In the genomic region with DNA sequence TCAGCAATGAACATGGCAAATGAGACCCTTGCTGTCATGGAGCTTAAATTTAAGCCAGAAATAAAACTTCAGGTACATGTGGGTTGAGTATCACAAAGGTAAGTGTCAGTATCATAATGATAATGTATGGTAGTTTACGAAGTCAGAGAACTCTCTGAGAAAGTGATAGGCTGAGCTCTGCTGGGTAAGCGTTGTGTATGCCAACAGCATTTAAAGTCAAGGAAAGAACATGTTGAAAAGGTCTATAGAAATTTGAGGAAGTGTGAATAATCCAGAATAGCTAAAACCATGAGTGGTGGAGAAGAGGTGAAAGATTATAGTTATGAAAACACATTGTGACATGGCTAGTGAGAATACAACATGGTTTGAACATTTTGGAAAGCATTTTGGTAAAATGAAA, we compare ENCODE assay signal across 14 cellular contexts. TPM values are rescaled to one million over a fixed set of nuclear protein-coding genes. Genes with fewer than 3 reads are reported as not detected.
A peak's percentile ranks its signal among the peaks of the same experiment; 100 is the strongest.
DNase-seq lines count a peak whose midpoint lies in the region; ATAC-seq, FAIRE-seq and TF ChIP-seq lines count a peak whose summit lies in the region.
"Had no signal": no experiment of that assay in that cellular context is flagged by ENCODE, and none has a peak within 500 bp of the region (broad histone marks: within the 10 kb centered on the region; RNA-seq: fewer than 3 reads in every experiment).

No MANE protein-coding gene starts in this region.

- H3K36me3 ChIP-seq in GM23338 (ENCODE audit: insufficient read depth) = no peaks in the 10 kb centered on the region
- H3K36me3 ChIP-seq: right lobe of liver, thyroid gland had no signal

- H3K9me3 Mint-ChIP-seq in CD14-positive monocyte (no peaks in the 10 kb centered on the region), GM23338 (no peaks in the 10 kb centered on the region)
- H3K9me3 Mint-ChIP-seq in activated naive CD8-positive, alpha-beta T cell treated with anti-CD3 and anti-CD28 coated beads, Interleukin-2, amount 10 ng/mL, durations not matched to agents 7 days and 5 days = no peaks in the 10 kb centered on the region

- H3K36me3 Mint-ChIP-seq in CD14-positive monocyte (no peaks in the 10 kb centered on the region), GM23338 (ENCODE audit: low read depth) (no peaks in the 10 kb centered on the region)
- H3K36me3 Mint-ChIP-seq in activated naive CD8-positive, alpha-beta T cell treated with anti-CD3 and anti-CD28 coated beads, Interleukin-2, amount 10 ng/mL, durations not matched to agents 7 days and 5 days = peaks cover 7% of the 10 kb centered on the region

- peaks cover 25% of the 10 kb centered on the region for H3K4me1 ChIP-seq in GM23338 (ENCODE audit: insufficient read depth)
- H3K4me1 ChIP-seq: right lobe of liver had no signal

- no peak for FAIRE-seq in HTR-8/SVneo (lab: Jason Lieb, UNC)
- FAIRE-seq: bronchial epithelial cell, TTC549 had no signal

- H2AFZ ChIP-seq in GM23338 = no peak overlapping the region

- DNase-seq in CD14-positive monocyte (ENCODE audit: low spot score) (no peak), HTR-8/SVneo (ENCODE audit: insufficient read length, low spot score) (no peak), NCI-H2029 treated with DMSO at 0.1 percent for 48 hours (lab: John Stamatoyannopoulos, UW) (no peak), HK-2 (ENCODE audit: unreplicated experiment) (no peak), GM23338 (ENCODE audit: low spot score) (no peak)
- DNase-seq in activated naive CD8-positive, alpha-beta T cell treated with anti-CD3 and anti-CD28 coated beads, Interleukin-2, amount 10 ng/mL, durations not matched to agents 7 days and 5 days = no peak
- DNase-seq: erythroblast, NCI-H187, right lobe of liver, thyroid gland had no signal

- no peaks in the 10 kb centered on the region for H3F3A ChIP-seq in GM23338 (replicated peaks; ENCODE audit: low read depth)

- no peaks in the 10 kb centered on the region for H3K27me3 ChIP-seq in GM23338 (ENCODE audit: insufficient read depth)
- H3K27me3 ChIP-seq: right lobe of liver, thyroid gland had no signal

- TF ChIP-seq CTCF in CD14-positive monocyte (IDR thresholded peaks at IDR 0.05) = no peak
- TF ChIP-seq CTCF in GM23338 (conservative IDR thresholded peaks at IDR 0.05; ENCODE audit: low read depth in 2 of 2) = no peak

- POLR2A ChIA-PET in activated naive CD8-positive, alpha-beta T cell treated with anti-CD3 and anti-CD28 coated beads, Interleukin-2, amount 10 ng/mL, durations not matched to agents 7 days and 5 days (lab: Charles Lee) = interaction anchor here (0.6 to 6.6 kb wide), 2 partner anchors 10 to 17 kb away, joined by 3 to 35 read pairs; partner anchors contain the start of gene CTSC

- H3K9me2 ChIP-seq in GM23338 (ENCODE audit: insufficient read depth) = no peaks in the 10 kb centered on the region

- H3K27ac Mint-ChIP-seq in CD14-positive monocyte (peak overlapping the region in 6 of 7 donors; percentile 57 to 87 (median 82)), GM23338 (no peak overlapping the region)
- H3K27ac Mint-ChIP-seq in activated naive CD8-positive, alpha-beta T cell treated with anti-CD3 and anti-CD28 coated beads, Interleukin-2, amount 10 ng/mL, durations not matched to agents 7 days and 5 days = peak overlapping the region; percentile 12

- no peaks in the 10 kb centered on the region for H3K79me2 ChIP-seq in GM23338 (replicated peaks; ENCODE audit: insufficient read depth)

- no peak overlapping the region for H3K27ac ChIP-seq in GM23338 (ENCODE audit: low read depth)
- H3K27ac ChIP-seq: right lobe of liver, thyroid gland had no signal

- H3K4me3 ChIP-seq in GM23338 = no peak overlapping the region
- H3K4me3 ChIP-seq: right lobe of liver, thyroid gland had no signal

- H3K4me2 ChIP-seq in GM23338 = no peak overlapping the region

- H3K4me1 Mint-ChIP-seq in CD14-positive monocyte = peaks cover 37% of the 10 kb centered on the region
- H3K4me1 Mint-ChIP-seq in activated naive CD8-positive, alpha-beta T cell treated with anti-CD3 and anti-CD28 coated beads, Interleukin-2, amount 10 ng/mL, durations not matched to agents 7 days and 5 days = peaks cover 31% of the 10 kb centered on the region
- H3K4me1 Mint-ChIP-seq in GM23338 = peaks cover 22% of the 10 kb centered on the region

- ATAC-seq in GM18520 (IDR thresholded peaks at IDR 0.05; ENCODE audit: unreplicated experiment) (peak; percentile 28), HG03565 (IDR thresholded peaks at IDR 0.05; ENCODE audit: unreplicated experiment) (peak; percentile 20), GM23338 (no peak)
- ATAC-seq in activated naive CD8-positive, alpha-beta T cell treated with anti-CD3 and anti-CD28 coated beads, Interleukin-2, amount 10 ng/mL, durations not matched to agents 7 days and 5 days (ENCODE audit: low read depth) = no peak

- H3K27me3 Mint-ChIP-seq in CD14-positive monocyte (ENCODE audit: low read depth in 3 of 3) (no peaks in the 10 kb centered on the region), GM23338 (ENCODE audit: insufficient read depth, low read depth, poor library complexity) (no peaks in the 10 kb centered on the region)
- H3K27me3 Mint-ChIP-seq in activated naive CD8-positive, alpha-beta T cell treated with anti-CD3 and anti-CD28 coated beads, Interleukin-2, amount 10 ng/mL, durations not matched to agents 7 days and 5 days = no peaks in the 10 kb centered on the region

- H4K20me1 ChIP-seq in GM23338 (replicated peaks; ENCODE audit: insufficient read depth) = no peaks in the 10 kb centered on the region

- intact Hi-C loops in CD14-positive monocyte (cut with micrococcal nuclease) = no loop called here

- peak overlapping the region in 1 of 2 donors; percentile 52 for H3K4me3 Mint-ChIP-seq in CD14-positive monocyte
- H3K4me3 Mint-ChIP-seq in activated naive CD8-positive, alpha-beta T cell treated with anti-CD3 and anti-CD28 coated beads, Interleukin-2, amount 10 ng/mL, durations not matched to agents 7 days and 5 days = no peak overlapping the region
- H3K4me3 Mint-ChIP-seq in GM23338 = no peak overlapping the region

TF ChIP-seq in GM23338, 12 proteins besides CTCF, POLR2A, EP300 and RAD21 (continues in another document):
- TF ChIP-seq NANOG (IDR thresholded peaks at IDR 0.05; ENCODE audit: borderline replicate concordance) (no peak), ZNF331 (CRISPR knock-in tag; IDR thresholded peaks at IDR 0.05; ENCODE audit: low read depth) (no peak), ZNF462 (CRISPR knock-in tag; IDR thresholded peaks at IDR 0.05) (no peak)

RNA-seq across cellular contexts. Expression of gene CTSC, which starts 17.4 kb away (rescaled TPM):
- 100 to 1,000 TPM; 284 to 415 TPM for polyA plus RNA-seq in CD14-positive monocyte
- total RNA-seq in activated naive CD8-positive, alpha-beta T cell treated with anti-CD3 and anti-CD28 coated beads, Interleukin-2, amount 10 ng/mL, durations not matched to agents 7 days and 5 days = 100 to 1,000 TPM; 131 to 134 TPM
- 396 and 408 TPM in 2 replicates for total RNA-seq in GM23338 (2014; rRNA removed; shearing (Covaris generic))
- polyA plus RNA-seq in GM23338 (2016; fragmentation: Nextera tagmentation; extraction: Ambion mirVana) = 432 and 444 TPM in 2 replicates

Comparison
In these comparisons a context has a peak if more than half of its experiments do, and no peak if none do; other contexts are left out.
1. ATAC-seq: peak in GM18520 (single experiment) and HG03565 (single experiment); none in activated naive CD8-positive, alpha-beta T cell treated with anti-CD3 and anti-CD28 coated beads, Interleukin-2, amount 10 ng/mL, durations not matched to agents 7 days and 5 days (single experiment) and GM23338 (single experiment).